In genomic region chr6:85429346-85429745, GRCh38 we compare ENCODE assay signal across 19 cellular contexts.
"Had no signal": no experiment of that assay in that cellular context is flagged by ENCODE, and none has a peak within 500 bp of the region (broad histone marks: within the 10 kb centered on the region; RNA-seq: fewer than 3 reads in every experiment).

No MANE protein-coding gene starts in this region.

- DNase-seq: colonic mucosa; dermis blood vessel endothelial cell; effector CD4-positive, alpha-beta T cell; gastrocnemius medialis; left colon; mesendoderm; naive B cell; occipital lobe; pancreas; right cardiac atrium; stimulated activated CD4-positive, alpha-beta T cell treated with anti-CD3 and anti-CD28 coated beads, Interleukin-4, amount 100 ng/mL, for 24 hours; testis; upper lobe of right lung had no signal

- ATAC-seq: gastrocnemius medialis; left colon; pancreas; right cardiac atrium; stimulated activated memory B cell treated with anti-CD40 and anti-IgM and Interleukin-4, amounts not matched to agents 10 μg/mL and 1 μg/mL and 100 μg/mL, for 72 hours; upper lobe of right lung had no signal

- H3K27me3 ChIP-seq: colonic mucosa, gastrocnemius medialis, pancreas, testis, tibial nerve, upper lobe of right lung, vagina had no signal

- H3K4me1 Mint-ChIP-seq: naive B cell; nephron; stimulated activated memory B cell treated with anti-CD40 and anti-IgM and Interleukin-4, amounts not matched to agents 10 μg/mL and 1 μg/mL and 100 μg/mL, for 72 hours had no signal

- H3K36me3 ChIP-seq: colonic mucosa, gastrocnemius medialis, pancreas, tibial nerve, upper lobe of right lung, vagina had no signal

- H3K4me3 Mint-ChIP-seq: naive B cell; nephron; stimulated activated memory B cell treated with anti-CD40 and anti-IgM and Interleukin-4, amounts not matched to agents 10 μg/mL and 1 μg/mL and 100 μg/mL, for 72 hours; stimulated activated naive CD8-positive, alpha-beta T cell treated with anti-CD3 and anti-CD28 coated beads, Interleukin-15, Interleukin-2, amounts not matched to agents 100 ng/mL and 50 ng/mL, for 24 hours had no signal

- H3K27ac ChIP-seq: colonic mucosa, gastrocnemius medialis, pancreas, testis, tibial nerve, upper lobe of right lung, vagina had no signal

- H3K4me3 ChIP-seq: colonic mucosa, gastrocnemius medialis, pancreas, testis, tibial nerve, upper lobe of right lung, vagina had no signal

- H3K9me3 ChIP-seq: colonic mucosa, pancreas, testis had no signal

- H3K4me1 ChIP-seq: colonic mucosa, gastrocnemius medialis, pancreas, testis, tibial nerve, upper lobe of right lung, vagina had no signal

- H3K27ac Mint-ChIP-seq: naive B cell; nephron; progenitor cell of endocrine pancreas; stimulated activated memory B cell treated with anti-CD40 and anti-IgM and Interleukin-4, amounts not matched to agents 10 μg/mL and 1 μg/mL and 100 μg/mL, for 72 hours; stimulated activated naive CD8-positive, alpha-beta T cell treated with anti-CD3 and anti-CD28 coated beads, Interleukin-15, Interleukin-2, amounts not matched to agents 100 ng/mL and 50 ng/mL, for 24 hours had no signal

- H3K27me3 Mint-ChIP-seq: progenitor cell of endocrine pancreas; stimulated activated memory B cell treated with anti-CD40 and anti-IgM and Interleukin-4, amounts not matched to agents 10 μg/mL and 1 μg/mL and 100 μg/mL, for 72 hours; stimulated activated naive CD8-positive, alpha-beta T cell treated with anti-CD3 and anti-CD28 coated beads, Interleukin-15, Interleukin-2, amounts not matched to agents 100 ng/mL and 50 ng/mL, for 24 hours had no signal
